ENCODE assay signal across 8 cellular contexts in the genomic region with DNA sequence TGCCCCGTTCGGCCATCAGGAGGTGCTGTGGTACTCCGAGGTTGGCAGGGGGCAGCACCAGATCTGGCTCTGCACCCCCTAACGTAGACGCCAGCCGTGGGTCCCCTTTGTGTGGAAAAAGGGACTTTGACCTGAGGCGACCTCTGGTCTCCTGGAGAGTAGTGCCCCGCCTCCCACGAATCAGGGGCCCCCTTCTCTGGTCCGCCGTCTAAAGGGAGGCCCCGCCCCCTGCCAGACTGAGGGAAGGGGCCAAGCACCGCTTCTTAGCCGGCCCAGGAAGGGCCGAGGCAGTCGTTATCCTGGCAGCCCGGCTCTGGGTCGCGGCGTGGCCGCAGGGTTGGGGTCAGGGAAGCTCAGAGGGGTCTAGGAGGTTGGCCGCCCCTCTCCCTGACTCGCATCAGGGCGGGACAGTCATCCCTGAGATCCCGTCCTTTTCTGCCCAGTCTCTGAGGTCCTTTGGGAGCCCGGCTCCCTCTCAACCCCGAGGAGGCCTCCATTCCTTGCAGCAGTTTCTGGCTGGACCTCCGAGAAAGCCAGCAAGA. TPM values are rescaled to one million over a fixed set of nuclear protein-coding genes. Genes with fewer than 3 reads are reported as not detected.
DNase-seq lines count a peak whose midpoint lies in the region; ATAC-seq and TF ChIP-seq lines count a peak whose summit lies in the region.

No MANE protein-coding gene starts in this region.

- H3K27ac ChIP-seq in lower lobe of right lung = peak overlapping the region; percentile 98
- H3K27ac ChIP-seq in upper lobe of right lung = peak overlapping the region; percentile 98

- peak overlapping the region; percentile 91 for H3K4me3 ChIP-seq in lower lobe of right lung
- peak overlapping the region; percentile 66 for H3K4me3 ChIP-seq in upper lobe of right lung

- peak overlapping the region; percentile 92 to 100 (median 99) for H3K27ac Mint-ChIP-seq in brain

- peak overlapping the region; percentile 82 to 90 (median 87) for H3K4me3 Mint-ChIP-seq in brain

- ATAC-seq in HG03342 (IDR thresholded peaks at IDR 0.05; ENCODE audit: unreplicated experiment) (peak; percentile 24), lower lobe of right lung (peak; percentile 8 to 18), upper lobe of right lung (peak; percentile 2), HG03108 (IDR thresholded peaks at IDR 0.05; ENCODE audit: unreplicated experiment) (no peak)

- H3K9me3 ChIP-seq in ES-I3 (ENCODE audit: control insufficient read depth, insufficient read depth, low read length) = no peaks in the 10 kb centered on the region
- no peaks in the 10 kb centered on the region for H3K9me3 ChIP-seq in lower lobe of right lung
- H3K9me3 ChIP-seq in upper lobe of right lung = no peaks in the 10 kb centered on the region

- peak overlapping the region; percentile 89 for H3K9ac ChIP-seq in ES-I3 (ENCODE audit: low read depth, low read length)

- H3K36me3 Mint-ChIP-seq in brain = peaks cover 20% of the 10 kb centered on the region

- DNase-seq in lower lobe of right lung (no peak), upper lobe of right lung (no peak), NCI-H2081 (lab: John Stamatoyannopoulos, UW) (no peak)
- DNase-seq in effector CD4-positive, alpha-beta T cell = no peak

- H3K9me3 Mint-ChIP-seq in brain = no peaks in the 10 kb centered on the region

- H3K27me3 ChIP-seq in lower lobe of right lung (ENCODE audit: low read depth) = no peaks in the 10 kb centered on the region
- no peaks in the 10 kb centered on the region for H3K27me3 ChIP-seq in upper lobe of right lung

- no peaks in the 10 kb centered on the region for H3K27me3 Mint-ChIP-seq in brain

- peaks cover 9% of the 10 kb centered on the region for H3K36me3 ChIP-seq in ES-I3 (ENCODE audit: insufficient read depth, low read length)
- peaks cover 49% of the 10 kb centered on the region for H3K36me3 ChIP-seq in lower lobe of right lung
- peaks cover 38% of the 10 kb centered on the region for H3K36me3 ChIP-seq in upper lobe of right lung

- intact Hi-C loops in lower lobe of right lung (cut with DNase I) = no loop called here
- intact Hi-C loops in upper lobe of right lung (cut with DNase I) = no loop called here

- peaks cover 70% of the 10 kb centered on the region for H3K4me1 Mint-ChIP-seq in brain

- TF ChIP-seq CTCF in brain (conservative IDR thresholded peaks at IDR 0.05) (peak; percentile 66 to 83), lower lobe of right lung (IDR thresholded peaks at IDR 0.05) (peak; percentile 58), upper lobe of right lung (IDR thresholded peaks at IDR 0.05) (peak; percentile 58)

- H3K4me1 ChIP-seq in ES-I3 (ENCODE audit: insufficient read depth, low read length) = peaks cover 33% of the 10 kb centered on the region; the same call in 1 of the 2 replicates
- H3K4me1 ChIP-seq in lower lobe of right lung = peaks cover 85% of the 10 kb centered on the region
- peaks cover 64% of the 10 kb centered on the region for H3K4me1 ChIP-seq in upper lobe of right lung

RNA-seq across cellular contexts. Expression of gene HYAL2, which starts 0.6 kb away (rescaled TPM):
- polyA plus RNA-seq in brain (ENCODE audit: insufficient read depth, low read depth, low replicate concordance) = 35.2 TPM
- total RNA-seq in lower lobe of right lung (155 TPM), upper lobe of right lung (303 TPM)

RNA-seq across cellular contexts. Expression of gene TUSC2, which starts 6.1 kb away (rescaled TPM):
- 27.4 TPM for polyA plus RNA-seq in brain (ENCODE audit: insufficient read depth, low read depth, low replicate concordance)
- 29.4 TPM for total RNA-seq in lower lobe of right lung
- total RNA-seq in upper lobe of right lung = 29.2 TPM

RNA-seq across cellular contexts. Expression of gene HYAL1, which starts 18.5 kb away (rescaled TPM):
- 1.6 TPM for polyA plus RNA-seq in brain (ENCODE audit: insufficient read depth, low read depth, low replicate concordance)
- total RNA-seq in lower lobe of right lung (58.2 TPM), upper lobe of right lung (78.8 TPM)

RNA-seq across cellular contexts. Expression of gene RASSF1, which starts 18.7 kb away (rescaled TPM):
- 25.5 TPM for polyA plus RNA-seq in brain (ENCODE audit: insufficient read depth, low read depth, low replicate concordance)
- total RNA-seq in lower lobe of right lung (39.5 TPM), upper lobe of right lung (39.1 TPM)

RNA-seq across cellular contexts. Expression of gene HYAL3, which starts 22.7 kb away (rescaled TPM):
- 4.2 TPM for polyA plus RNA-seq in brain (ENCODE audit: insufficient read depth, low read depth, low replicate concordance)
- total RNA-seq in lower lobe of right lung (4.0 TPM), upper lobe of right lung (2.8 TPM)
